Comparison of ENCODE assay signal across 10 cellular contexts in the genomic region with DNA sequence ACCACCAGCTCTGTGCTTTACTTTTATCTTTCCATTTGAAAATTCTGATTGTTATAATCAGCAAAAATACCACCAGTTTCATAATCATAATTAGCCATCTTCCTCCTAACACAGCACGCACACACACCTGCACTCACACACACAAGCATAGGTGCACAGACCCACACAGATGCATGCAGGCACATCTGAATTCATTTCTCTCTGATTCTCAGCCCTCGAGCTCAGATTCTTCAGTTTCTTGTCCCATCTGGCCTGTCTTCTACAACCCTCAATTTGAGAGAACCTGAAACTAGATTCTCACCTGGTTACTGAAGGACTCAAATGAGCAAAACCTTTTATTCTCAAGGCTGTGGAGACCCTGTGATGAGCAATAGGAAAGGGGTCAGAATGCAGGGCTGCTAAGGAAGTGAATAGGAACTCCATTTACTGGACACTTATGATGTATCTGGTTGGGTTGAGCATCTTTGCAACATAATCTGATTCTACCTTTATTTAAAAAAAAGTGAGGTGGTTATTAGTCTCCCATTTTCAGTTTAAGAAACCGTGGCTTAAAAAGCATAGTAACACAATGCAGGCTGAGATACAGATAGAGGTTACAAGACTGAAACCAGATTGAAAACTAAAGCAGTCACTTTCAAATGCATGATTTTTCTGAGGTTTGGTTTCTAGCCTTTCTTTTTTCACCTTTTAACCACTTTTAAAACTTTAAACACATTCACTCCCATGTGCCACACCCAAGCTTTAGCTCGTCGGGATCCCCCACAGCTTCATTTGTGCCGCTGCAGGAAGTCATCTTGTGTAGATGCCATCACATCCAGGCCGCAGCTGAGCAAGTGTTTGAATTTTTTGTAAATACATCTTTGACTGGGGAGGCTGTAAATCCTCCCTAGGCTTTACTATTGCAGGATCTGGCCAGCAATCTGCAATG. TPM values are rescaled to one million over a fixed set of nuclear protein-coding genes. Genes with fewer than 3 reads are reported as not detected.
A peak's percentile ranks its signal among the peaks of the same experiment; 100 is the strongest.
DNase-seq lines count a peak whose midpoint lies in the region; ATAC-seq lines count a peak whose summit lies in the region.
"Had no signal": no experiment of that assay in that cellular context is flagged by ENCODE, and none has a peak within 500 bp of the region (broad histone marks: within the 10 kb centered on the region; RNA-seq: fewer than 3 reads in every experiment).

No MANE protein-coding gene starts in this region.

- ATAC-seq in GM21423 (IDR thresholded peaks at IDR 0.05; ENCODE audit: unreplicated experiment) (peak; percentile 41), HG03095 (IDR thresholded peaks at IDR 0.05; ENCODE audit: unreplicated experiment) (no peak), HG02973 (IDR thresholded peaks at IDR 0.05; ENCODE audit: unreplicated experiment) (no peak)
- ATAC-seq in activated naive CD8-positive, alpha-beta T cell treated with anti-CD3 and anti-CD28 coated beads, Interleukin-2, amount 50 U/mL, for 24 hours: peak; percentile 67

- peaks cover 36% of the 10 kb centered on the region for H3K4me1 Mint-ChIP-seq in activated CD4-positive, alpha-beta T cell treated with anti-CD3 and anti-CD28 coated beads, Interleukin-2, amount 10 ng/mL, durations not matched to agents 24 days and 14 days
- peaks cover 46% of the 10 kb centered on the region for H3K4me1 Mint-ChIP-seq in activated naive CD8-positive, alpha-beta T cell treated with anti-CD3 and anti-CD28 coated beads, Interleukin-2, amount 50 U/mL, for 24 hours

- DNase-seq in activated CD4-positive, alpha-beta T cell treated with anti-CD3 and anti-CD28 coated beads, Interleukin-2, amount 10 ng/mL, durations not matched to agents 24 days and 14 days: peak; percentile 89
- DNase-seq in activated naive CD8-positive, alpha-beta T cell treated with anti-CD3 and anti-CD28 coated beads, Interleukin-2, amount 50 U/mL, for 24 hours: peak; percentile 22
- peak; percentile 56 for DNase-seq in stimulated activated CD8-positive, alpha-beta memory T cell treated with anti-CD3 and anti-CD28 coated beads, Interleukin-4, amount 100 ng/mL, for 48 hours
- no peak for DNase-seq in AML-193 (lab: John Stamatoyannopoulos, UW)
- DNase-seq: NCI-H2171 had no signal

- peak overlapping the region; percentile 45 for H3K4me3 Mint-ChIP-seq in activated CD4-positive, alpha-beta T cell treated with anti-CD3 and anti-CD28 coated beads, Interleukin-2, amount 10 ng/mL, durations not matched to agents 24 days and 14 days
- no peak overlapping the region for H3K4me3 Mint-ChIP-seq in activated naive CD8-positive, alpha-beta T cell treated with anti-CD3 and anti-CD28 coated beads, Interleukin-2, amount 50 U/mL, for 24 hours

- H3K9me3 Mint-ChIP-seq in activated CD4-positive, alpha-beta T cell treated with anti-CD3 and anti-CD28 coated beads, Interleukin-2, amount 10 ng/mL, durations not matched to agents 24 days and 14 days: peaks cover 6% of the 10 kb centered on the region
- H3K9me3 Mint-ChIP-seq in activated naive CD8-positive, alpha-beta T cell treated with anti-CD3 and anti-CD28 coated beads, Interleukin-2, amount 50 U/mL, for 24 hours: peaks cover 6% of the 10 kb centered on the region

- H3K27ac Mint-ChIP-seq in activated CD4-positive, alpha-beta T cell treated with anti-CD3 and anti-CD28 coated beads, Interleukin-2, amount 10 ng/mL, durations not matched to agents 24 days and 14 days: peak overlapping the region; percentile 82
- H3K27ac Mint-ChIP-seq in activated naive CD8-positive, alpha-beta T cell treated with anti-CD3 and anti-CD28 coated beads, Interleukin-2, amount 50 U/mL, for 24 hours: no peak overlapping the region

- peaks cover 10% of the 10 kb centered on the region for H3K27me3 Mint-ChIP-seq in activated CD4-positive, alpha-beta T cell treated with anti-CD3 and anti-CD28 coated beads, Interleukin-2, amount 10 ng/mL, durations not matched to agents 24 days and 14 days
- H3K27me3 Mint-ChIP-seq in activated naive CD8-positive, alpha-beta T cell treated with anti-CD3 and anti-CD28 coated beads, Interleukin-2, amount 50 U/mL, for 24 hours: peaks cover 2% of the 10 kb centered on the region

- H3K36me3 Mint-ChIP-seq in activated CD4-positive, alpha-beta T cell treated with anti-CD3 and anti-CD28 coated beads, Interleukin-2, amount 10 ng/mL, durations not matched to agents 24 days and 14 days (ENCODE audit: low read depth): peaks cover 3% of the 10 kb centered on the region
- H3K36me3 Mint-ChIP-seq in activated naive CD8-positive, alpha-beta T cell treated with anti-CD3 and anti-CD28 coated beads, Interleukin-2, amount 50 U/mL, for 24 hours (ENCODE audit: low read depth): peaks cover 5% of the 10 kb centered on the region

- intact Hi-C loops in activated CD4-positive, alpha-beta T cell treated with anti-CD3 and anti-CD28 coated beads, Interleukin-2, amount 10 ng/mL, durations not matched to agents 24 days and 14 days (cut with micrococcal nuclease): loop anchor here (1.0 kb wide), 1 partner anchor 62 kb away; no protein-coding TSS in a partner anchor

RNA-seq across cellular contexts. Expression of gene KRT33A, which starts 9.4 kb away (rescaled TPM):
- not detected in 2 replicates for total RNA-seq in activated CD4-positive, alpha-beta T cell treated with anti-CD3 and anti-CD28 coated beads, Interleukin-2, amount 10 ng/mL, durations not matched to agents 24 days and 14 days
- total RNA-seq: breast epithelium, esophagus muscularis mucosa had no signal

RNA-seq across cellular contexts. Expression of gene KRTAP17-1, which starts 25.7 kb away (rescaled TPM):
- not detected in 2 replicates for total RNA-seq in activated CD4-positive, alpha-beta T cell treated with anti-CD3 and anti-CD28 coated beads, Interleukin-2, amount 10 ng/mL, durations not matched to agents 24 days and 14 days
- total RNA-seq: breast epithelium, esophagus muscularis mucosa had no signal

RNA-seq across cellular contexts. Expression of gene KRT33B, which starts 28.4 kb away (rescaled TPM):
- not detected in 2 replicates for total RNA-seq in activated CD4-positive, alpha-beta T cell treated with anti-CD3 and anti-CD28 coated beads, Interleukin-2, amount 10 ng/mL, durations not matched to agents 24 days and 14 days
- total RNA-seq: breast epithelium, esophagus muscularis mucosa had no signal

RNA-seq across cellular contexts. Expression of gene KRTAP16-1, which starts 32.1 kb away (rescaled TPM):
- not detected in 2 replicates for total RNA-seq in activated CD4-positive, alpha-beta T cell treated with anti-CD3 and anti-CD28 coated beads, Interleukin-2, amount 10 ng/mL, durations not matched to agents 24 days and 14 days
- total RNA-seq: breast epithelium, esophagus muscularis mucosa had no signal

RNA-seq across cellular contexts. Expression of gene KRTAP29-1, which starts 38.5 kb away (rescaled TPM):
- total RNA-seq in activated CD4-positive, alpha-beta T cell treated with anti-CD3 and anti-CD28 coated beads, Interleukin-2, amount 10 ng/mL, durations not matched to agents 24 days and 14 days: not detected in 2 replicates
- total RNA-seq: breast epithelium, esophagus muscularis mucosa had no signal

Comparison
In these comparisons a context has a peak if more than half of its experiments do, and no peak if none do; other contexts are left out.
1. ATAC-seq: peak in GM21423 (single experiment) and activated naive CD8-positive, alpha-beta T cell treated with anti-CD3 and anti-CD28 coated beads, Interleukin-2, amount 50 U/mL, for 24 hours (single experiment); none in HG03095 (single experiment) and HG02973 (single experiment).
2. DNase-seq: peak in activated CD4-positive, alpha-beta T cell treated with anti-CD3 and anti-CD28 coated beads, Interleukin-2, amount 10 ng/mL, durations not matched to agents 24 days and 14 days (single experiment), activated naive CD8-positive, alpha-beta T cell treated with anti-CD3 and anti-CD28 coated beads, Interleukin-2, amount 50 U/mL, for 24 hours (single experiment) and stimulated activated CD8-positive, alpha-beta memory T cell treated with anti-CD3 and anti-CD28 coated beads, Interleukin-4, amount 100 ng/mL, for 48 hours (single experiment); none in AML-193 (0 of 2).